Comparison of ENCODE assay signal across 17 cellular contexts in the genomic region with DNA sequence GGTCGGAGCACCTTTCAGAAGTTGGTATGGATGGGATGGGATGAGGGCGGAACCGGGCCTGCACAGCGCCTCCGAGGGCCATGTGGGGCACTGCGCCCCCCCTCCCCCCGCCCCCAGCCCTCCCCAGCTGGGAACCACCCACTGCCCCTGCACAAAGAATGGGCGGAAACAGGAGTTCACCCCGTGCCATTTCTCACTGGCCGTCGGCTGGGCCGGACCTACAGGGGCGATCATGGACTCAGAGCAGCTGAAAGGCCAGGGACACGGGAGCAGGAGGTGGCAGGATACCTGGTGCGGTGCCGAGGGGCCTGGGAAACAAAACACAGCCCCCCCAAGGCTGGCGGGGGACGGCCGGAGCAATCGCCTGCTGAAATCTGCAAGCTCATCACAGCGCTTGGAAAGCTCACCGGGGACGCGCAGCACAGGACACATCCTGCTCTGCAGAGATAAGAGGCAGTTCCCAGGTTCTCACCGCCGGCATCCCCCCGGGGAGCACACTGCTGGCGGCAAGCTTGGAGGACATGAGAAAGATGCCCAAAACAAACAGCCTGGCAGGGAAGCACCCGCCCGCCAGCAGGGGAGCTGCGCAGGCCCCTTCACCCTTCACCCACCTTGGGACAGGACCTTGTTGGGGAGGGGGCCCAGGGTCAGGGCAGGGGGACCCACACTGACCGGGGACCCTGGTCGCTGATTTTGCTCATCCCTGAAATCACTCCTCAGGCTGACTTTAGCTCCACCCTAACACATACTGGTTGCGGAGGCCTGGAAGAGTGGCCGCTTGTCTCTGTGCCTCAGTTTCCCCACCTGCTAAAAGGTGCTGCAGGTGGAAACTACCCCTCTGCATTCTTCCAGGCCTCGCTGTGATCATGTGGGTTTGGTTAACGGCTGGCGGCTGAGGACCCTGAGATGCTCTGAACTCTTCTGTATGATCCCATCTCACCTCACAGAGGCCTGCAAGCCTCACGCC.
DNase-seq lines count a peak whose midpoint lies in the region; FAIRE-seq and TF ChIP-seq lines count a peak whose summit lies in the region.
"Had no signal": no experiment of that assay in that cellular context is flagged by ENCODE, and none has a peak within 500 bp of the region (broad histone marks: within the 10 kb centered on the region; RNA-seq: fewer than 3 reads in every experiment).

No MANE protein-coding gene starts in this region.

- peaks cover 66% of the 10 kb centered on the region for H3K27me3 ChIP-seq in adipocyte (replicated peaks; ENCODE audit: control insufficient read depth, insufficient read depth, low read length)
- H3K27me3 ChIP-seq in hepatocyte = peaks cover 18% of the 10 kb centered on the region
- no peaks in the 10 kb centered on the region for H3K27me3 ChIP-seq in trophoblast cell (ENCODE audit: insufficient read depth, low read length)
- H3K27me3 ChIP-seq: BE2C, ovary had no signal

- TF ChIP-seq CTCF in HFF-Myc (IDR thresholded peaks at IDR 0.05; ENCODE audit: low read depth, low read length, missing control alignments) = peak; percentile 3
- TF ChIP-seq CTCF in hepatocyte (IDR thresholded peaks at IDR 0.05; ENCODE audit: poor library complexity) = peak; percentile 20
- no peak for TF ChIP-seq CTCF in GM13976 (IDR thresholded peaks at IDR 0.05; ENCODE audit: borderline replicate concordance, control extremely low read depth, extremely low read depth, insufficient read depth, missing control alignments)

- no peak overlapping the region for H3K18ac ChIP-seq in trophoblast cell (ENCODE audit: low read length)

- H3K9me2 ChIP-seq in hepatocyte (replicated peaks; ENCODE audit: insufficient read depth) = no peaks in the 10 kb centered on the region

- no peak overlapping the region for H2BK120ac ChIP-seq in trophoblast cell (ENCODE audit: insufficient read depth, low read length, poor library complexity)

- no peak overlapping the region for H3K4ac ChIP-seq in trophoblast cell (ENCODE audit: low read depth, low read length)

- H3K27ac ChIP-seq in hepatocyte (no peak overlapping the region), trophoblast cell (ENCODE audit: low read depth, low read length) (no peak overlapping the region)
- H3K27ac ChIP-seq: ovary, uterus had no signal

- in situ Hi-C loops in GM13976 (cut with MboI; ENCODE audit: low sequenced_read_pairs, unreplicated experiment) = loop anchor here (10.0 kb wide), 1 partner anchor 488 kb away; a partner anchor contains a TSS

- H2AFZ ChIP-seq in hepatocyte = no peak overlapping the region
- H2AFZ ChIP-seq in trophoblast cell (ENCODE audit: insufficient read depth, low read length, poor library complexity) = no peak overlapping the region

- H4K20me1 ChIP-seq in hepatocyte (ENCODE audit: insufficient read depth, poor library complexity, severe bottlenecking) = no peaks in the 10 kb centered on the region

- H4K12ac ChIP-seq in trophoblast cell (ENCODE audit: low read depth, low read length) = no peak overlapping the region

- no peak overlapping the region for H4K91ac ChIP-seq in trophoblast cell (ENCODE audit: low read depth, low read length)

- no peak for DNase-seq in HFF-Myc (ENCODE audit: extremely low read depth, low read depth)
- peak; percentile 5 for DNase-seq in adipocyte (ENCODE audit: low read depth)
- DNase-seq in hepatocyte (ENCODE audit: low spot score) = no peak
- DNase-seq in trophoblast cell = no peak
- DNase-seq in GM13976 (ENCODE audit: low spot score) = no peak
- no peak for DNase-seq in frontal cortex (ENCODE audit: low spot score in 2 of 2)
- no peak for DNase-seq in activated gamma-delta T cell (lab: John Stamatoyannopoulos, UW)
- no peak for DNase-seq in NCI-H82 treated with DMSO at 0.1 percent for 48 hours (lab: John Stamatoyannopoulos, UW; ENCODE audit: unreplicated experiment)
- DNase-seq: activated CD8-positive, alpha-beta T cell treated with anti-CD3 and anti-CD28 coated beads, Interleukin-2, amount 10 ng/mL, durations not matched to agents 7 days and 5 days; BE2C; cortex of kidney; HCEC 1CT; immature natural killer cell; ovary; stimulated activated CD4-positive, alpha-beta T cell treated with anti-CD3 and anti-CD28 coated beads, Interleukin-12 subunit alpha, Interleukin-12 subunit beta, amount 100 ng/mL, for 4 hours; uterus had no signal

- no peak overlapping the region for H2BK12ac ChIP-seq in trophoblast cell (ENCODE audit: low read length)

- H3K79me1 ChIP-seq in trophoblast cell (ENCODE audit: low read length) = no peaks in the 10 kb centered on the region

- H3K4me1 ChIP-seq in adipocyte (ENCODE audit: control insufficient read depth, insufficient read depth, low read length) = no peaks in the 10 kb centered on the region
- H3K4me1 ChIP-seq in hepatocyte (ENCODE audit: insufficient read depth) = no peaks in the 10 kb centered on the region
- H3K4me1 ChIP-seq in trophoblast cell (ENCODE audit: control insufficient read depth in 1 of 2, insufficient read depth in 2 of 2, low read length in 2 of 2) = no peaks in the 10 kb centered on the region
- H3K4me1 ChIP-seq: BE2C, uterus had no signal

- H3K4me3 ChIP-seq in HFF-Myc (replicated peaks; ENCODE audit: low read depth, low read length) (no peak overlapping the region), adipocyte (ENCODE audit: low read length) (no peak overlapping the region), hepatocyte (no peak overlapping the region), trophoblast cell (ENCODE audit: low read depth, low read length) (no peak overlapping the region)
- H3K4me3 ChIP-seq: ovary, uterus had no signal

- H3K79me2 ChIP-seq in hepatocyte (no peaks in the 10 kb centered on the region), trophoblast cell (ENCODE audit: control insufficient read depth, insufficient read depth, low read length, poor library complexity) (no peaks in the 10 kb centered on the region)

- H3K4me2 ChIP-seq in hepatocyte (no peak overlapping the region), trophoblast cell (ENCODE audit: low read length) (peak overlapping the region; percentile 30)

- no peak overlapping the region for H3K23ac ChIP-seq in trophoblast cell (ENCODE audit: low read length)

- H2BK5ac ChIP-seq in trophoblast cell (ENCODE audit: low read depth, low read length, poor library complexity) = no peak overlapping the region

- H3K14ac ChIP-seq in trophoblast cell (ENCODE audit: low read length) = no peak overlapping the region

- 40% methylated on average over 34 of the region's 39 CpGs for WGBS in hepatocyte (ENCODE audit: low lambda C conversion rate, missing lambda C conversion rate)
- WGBS in trophoblast cell (ENCODE audit: extremely low coverage, insufficient coverage, insufficient read length) = no CpG with 5 or more reads among the region's 39 CpGs

- H3K36me3 ChIP-seq in adipocyte (ENCODE audit: control insufficient read depth, insufficient read depth, low read length, severe bottlenecking) (no peaks in the 10 kb centered on the region), hepatocyte (replicated peaks; ENCODE audit: insufficient read depth, low read depth) (no peaks in the 10 kb centered on the region), trophoblast cell (ENCODE audit: control insufficient read depth in 1 of 2, insufficient read depth in 2 of 2, low read length in 2 of 2) (no peaks in the 10 kb centered on the region)
- H3K36me3 ChIP-seq: BE2C, ovary, uterus had no signal

- no peak for FAIRE-seq in frontal cortex (lab: Jason Lieb, UNC)
- FAIRE-seq: TTC549 had no signal

- no peak overlapping the region for H4K8ac ChIP-seq in trophoblast cell (ENCODE audit: low read depth, low read length)

- H3K9ac ChIP-seq in adipocyte (ENCODE audit: low read length) = no peak overlapping the region
- H3K9ac ChIP-seq in trophoblast cell (ENCODE audit: low read length) = no peak overlapping the region

- peaks cover 14% of the 10 kb centered on the region for H3K9me3 ChIP-seq in adipocyte (ENCODE audit: control insufficient read depth, low read length)
- no peaks in the 10 kb centered on the region for H3K9me3 ChIP-seq in hepatocyte (ENCODE audit: low read depth)
- H3K9me3 ChIP-seq in trophoblast cell (ENCODE audit: insufficient read depth, low read depth, low read length) = peaks cover 2% of the 10 kb centered on the region
- H3K9me3 ChIP-seq: BE2C, ovary, uterus had no signal

- no peak overlapping the region for H2AK5ac ChIP-seq in trophoblast cell (ENCODE audit: low read length)
